In the genomic region with DNA sequence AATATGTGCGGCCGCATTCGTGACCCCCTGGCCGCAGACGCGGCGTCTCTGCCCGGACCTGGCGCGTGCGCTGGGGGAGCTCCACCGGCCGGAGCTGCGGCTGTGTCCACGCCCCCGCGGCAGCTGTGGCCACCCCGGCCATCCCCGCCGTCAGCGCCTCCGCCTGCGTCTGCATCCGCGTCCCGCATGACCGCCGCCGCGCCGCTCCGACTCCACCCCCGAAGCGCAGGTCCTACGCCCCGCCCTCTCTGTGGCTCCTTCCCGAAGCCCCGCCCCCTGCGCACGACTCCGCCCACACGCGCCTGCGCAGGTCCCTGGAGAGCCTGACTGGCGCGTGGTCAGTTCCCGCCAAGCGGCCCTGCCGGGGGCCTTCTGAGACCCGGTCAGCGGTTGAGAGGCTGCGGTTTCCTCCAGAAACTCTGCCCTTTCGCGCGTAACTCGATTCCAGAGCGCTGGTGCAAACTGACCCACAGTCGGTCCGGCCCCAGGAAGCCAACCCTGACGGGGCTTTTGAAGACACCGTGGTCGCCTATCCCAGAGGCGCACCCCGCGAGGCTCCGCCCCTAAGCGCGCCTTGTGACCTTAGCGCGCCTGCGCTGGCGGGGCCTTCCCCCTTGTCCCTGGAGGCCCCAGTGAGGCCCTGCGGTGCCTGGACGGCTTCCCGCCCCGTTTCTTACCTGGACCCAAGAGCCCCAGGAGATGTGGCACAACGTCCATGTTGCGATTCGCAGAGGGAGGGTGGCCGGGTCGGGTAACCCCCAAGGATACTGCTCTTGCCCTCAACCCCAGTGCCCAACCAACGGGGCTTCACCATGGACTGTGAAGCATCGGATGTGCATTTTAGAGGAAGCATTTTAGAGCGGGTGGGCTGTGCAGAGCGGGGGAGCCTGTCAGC, we compare ENCODE assay signal across 1 cellular context.
TF ChIP-seq lines count a peak whose summit lies in the region.

A gene with protein sequence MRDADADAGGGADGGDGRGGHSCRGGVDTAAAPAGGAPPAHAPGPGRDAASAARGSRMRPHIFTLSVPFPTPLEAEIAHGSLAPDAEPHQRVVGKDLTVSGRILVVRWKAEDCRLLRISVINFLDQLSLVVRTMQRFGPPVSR (minus strand): TSS at position 554 of the 895 bp plus-strand sequence. CDS start 366 bp downstream, at position 188.

TF ChIP-seq in GM12878, 131 proteins besides CTCF, POLR2A, EP300 and RAD21 (continued from another document):
- TF ChIP-seq CREB1 (IDR thresholded peaks at IDR 0.05; ENCODE audit: low read depth), result peak; percentile 39; the same call in 1 of the 2 replicates
- peak; percentile 14; the same call in 1 of the 2 replicates for TF ChIP-seq GATAD2B (conservative IDR thresholded peaks at IDR 0.05; ENCODE audit: low read depth)
- TF ChIP-seq RELA (IDR thresholded peaks at IDR 0.05; ENCODE audit: borderline replicate concordance, partially characterized antibody), result peak; percentile 29
- TF ChIP-seq SP1 (IDR thresholded peaks at IDR 0.05; ENCODE audit: low read depth, low read length), result peak; percentile 83
- TF ChIP-seq, protein P1, sequence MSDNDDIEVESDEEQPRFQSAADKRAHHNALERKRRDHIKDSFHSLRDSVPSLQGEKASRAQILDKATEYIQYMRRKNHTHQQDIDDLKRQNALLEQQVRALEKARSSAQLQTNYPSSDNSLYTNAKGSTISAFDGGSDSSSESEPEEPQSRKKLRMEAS (IDR thresholded peaks at IDR 0.05; ENCODE audit: low read depth, low read length), result peak; percentile 79
- TF ChIP-seq TCF12 (IDR thresholded peaks at IDR 0.05; ENCODE audit: low read depth, low read length), result 0 out of 2 replicates have a peak, but pooled peaks have one; percentile 26
- 0 out of 2 replicates have a peak, but pooled peaks have one; percentile 23 for TF ChIP-seq CBFB (IDR thresholded peaks at IDR 0.05; ENCODE audit: low read depth)
- no peak for TF ChIP-seq ETV6 (conservative IDR thresholded peaks at IDR 0.05 in 1 of 2, IDR thresholded peaks at IDR 0.05 in 1 of 2; ENCODE audit: borderline replicate concordance in 1 of 2, low read depth in 1 of 2)
- TF ChIP-seq, protein P2, sequence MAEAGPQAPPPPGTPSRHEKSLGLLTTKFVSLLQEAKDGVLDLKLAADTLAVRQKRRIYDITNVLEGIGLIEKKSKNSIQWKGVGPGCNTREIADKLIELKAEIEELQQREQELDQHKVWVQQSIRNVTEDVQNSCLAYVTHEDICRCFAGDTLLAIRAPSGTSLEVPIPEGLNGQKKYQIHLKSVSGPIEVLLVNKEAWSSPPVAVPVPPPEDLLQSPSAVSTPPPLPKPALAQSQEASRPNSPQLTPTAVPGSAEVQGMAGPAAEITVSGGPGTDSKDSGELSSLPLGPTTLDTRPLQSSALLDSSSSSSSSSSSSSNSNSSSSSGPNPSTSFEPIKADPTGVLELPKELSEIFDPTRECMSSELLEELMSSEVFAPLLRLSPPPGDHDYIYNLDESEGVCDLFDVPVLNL (IDR thresholded peaks at IDR 0.05; ENCODE audit: low read depth, low read length), result peak; percentile 76; the same call in 1 of the 2 replicates
- TF ChIP-seq NR2F1 (conservative IDR thresholded peaks at IDR 0.05), result peak; percentile 23; the same call in 1 of the 2 replicates
- peak; percentile 64; the same call in 1 of the 2 replicates for TF ChIP-seq NBN (IDR thresholded peaks at IDR 0.05)
- peak; percentile 65 for TF ChIP-seq BACH1 (IDR thresholded peaks at IDR 0.05; ENCODE audit: borderline replicate concordance)
- TF ChIP-seq POLR2AphosphoS5 (IDR thresholded peaks at IDR 0.05; ENCODE audit: low read length), result no peak
- TF ChIP-seq TAF1 (IDR thresholded peaks at IDR 0.05; ENCODE audit: borderline replicate concordance, low read depth, low read length), result peak; percentile 18; the same call in 1 of the 2 replicates
- peak; percentile 53; the same call in 1 of the 2 replicates for TF ChIP-seq ZNF207 (IDR thresholded peaks at IDR 0.05; ENCODE audit: borderline replicate concordance)
- TF ChIP-seq, protein P3, sequence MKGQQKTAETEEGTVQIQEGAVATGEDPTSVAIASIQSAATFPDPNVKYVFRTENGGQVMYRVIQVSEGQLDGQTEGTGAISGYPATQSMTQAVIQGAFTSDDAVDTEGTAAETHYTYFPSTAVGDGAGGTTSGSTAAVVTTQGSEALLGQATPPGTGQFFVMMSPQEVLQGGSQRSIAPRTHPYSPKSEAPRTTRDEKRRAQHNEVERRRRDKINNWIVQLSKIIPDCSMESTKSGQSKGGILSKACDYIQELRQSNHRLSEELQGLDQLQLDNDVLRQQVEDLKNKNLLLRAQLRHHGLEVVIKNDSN (IDR thresholded peaks at IDR 0.05; ENCODE audit: borderline replicate concordance, extremely low read length, insufficient read depth, low read depth, low read length), result peak; percentile 26
- TF ChIP-seq, protein P4, sequence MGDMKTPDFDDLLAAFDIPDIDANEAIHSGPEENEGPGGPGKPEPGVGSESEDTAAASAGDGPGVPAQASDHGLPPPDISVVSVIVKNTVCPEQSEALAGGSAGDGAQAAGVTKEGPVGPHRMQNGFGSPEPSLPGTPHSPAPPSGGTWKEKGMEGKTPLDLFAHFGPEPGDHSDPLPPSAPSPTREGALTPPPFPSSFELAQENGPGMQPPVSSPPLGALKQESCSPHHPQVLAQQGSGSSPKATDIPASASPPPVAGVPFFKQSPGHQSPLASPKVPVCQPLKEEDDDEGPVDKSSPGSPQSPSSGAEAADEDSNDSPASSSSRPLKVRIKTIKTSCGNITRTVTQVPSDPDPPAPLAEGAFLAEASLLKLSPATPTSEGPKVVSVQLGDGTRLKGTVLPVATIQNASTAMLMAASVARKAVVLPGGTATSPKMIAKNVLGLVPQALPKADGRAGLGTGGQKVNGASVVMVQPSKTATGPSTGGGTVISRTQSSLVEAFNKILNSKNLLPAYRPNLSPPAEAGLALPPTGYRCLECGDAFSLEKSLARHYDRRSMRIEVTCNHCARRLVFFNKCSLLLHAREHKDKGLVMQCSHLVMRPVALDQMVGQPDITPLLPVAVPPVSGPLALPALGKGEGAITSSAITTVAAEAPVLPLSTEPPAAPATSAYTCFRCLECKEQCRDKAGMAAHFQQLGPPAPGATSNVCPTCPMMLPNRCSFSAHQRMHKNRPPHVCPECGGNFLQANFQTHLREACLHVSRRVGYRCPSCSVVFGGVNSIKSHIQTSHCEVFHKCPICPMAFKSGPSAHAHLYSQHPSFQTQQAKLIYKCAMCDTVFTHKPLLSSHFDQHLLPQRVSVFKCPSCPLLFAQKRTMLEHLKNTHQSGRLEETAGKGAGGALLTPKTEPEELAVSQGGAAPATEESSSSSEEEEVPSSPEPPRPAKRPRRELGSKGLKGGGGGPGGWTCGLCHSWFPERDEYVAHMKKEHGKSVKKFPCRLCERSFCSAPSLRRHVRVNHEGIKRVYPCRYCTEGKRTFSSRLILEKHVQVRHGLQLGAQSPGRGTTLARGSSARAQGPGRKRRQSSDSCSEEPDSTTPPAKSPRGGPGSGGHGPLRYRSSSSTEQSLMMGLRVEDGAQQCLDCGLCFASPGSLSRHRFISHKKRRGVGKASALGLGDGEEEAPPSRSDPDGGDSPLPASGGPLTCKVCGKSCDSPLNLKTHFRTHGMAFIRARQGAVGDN (IDR thresholded peaks at IDR 0.05), result peak; percentile 59; the same call in 1 of the 2 replicates
- TF ChIP-seq, protein P5, sequence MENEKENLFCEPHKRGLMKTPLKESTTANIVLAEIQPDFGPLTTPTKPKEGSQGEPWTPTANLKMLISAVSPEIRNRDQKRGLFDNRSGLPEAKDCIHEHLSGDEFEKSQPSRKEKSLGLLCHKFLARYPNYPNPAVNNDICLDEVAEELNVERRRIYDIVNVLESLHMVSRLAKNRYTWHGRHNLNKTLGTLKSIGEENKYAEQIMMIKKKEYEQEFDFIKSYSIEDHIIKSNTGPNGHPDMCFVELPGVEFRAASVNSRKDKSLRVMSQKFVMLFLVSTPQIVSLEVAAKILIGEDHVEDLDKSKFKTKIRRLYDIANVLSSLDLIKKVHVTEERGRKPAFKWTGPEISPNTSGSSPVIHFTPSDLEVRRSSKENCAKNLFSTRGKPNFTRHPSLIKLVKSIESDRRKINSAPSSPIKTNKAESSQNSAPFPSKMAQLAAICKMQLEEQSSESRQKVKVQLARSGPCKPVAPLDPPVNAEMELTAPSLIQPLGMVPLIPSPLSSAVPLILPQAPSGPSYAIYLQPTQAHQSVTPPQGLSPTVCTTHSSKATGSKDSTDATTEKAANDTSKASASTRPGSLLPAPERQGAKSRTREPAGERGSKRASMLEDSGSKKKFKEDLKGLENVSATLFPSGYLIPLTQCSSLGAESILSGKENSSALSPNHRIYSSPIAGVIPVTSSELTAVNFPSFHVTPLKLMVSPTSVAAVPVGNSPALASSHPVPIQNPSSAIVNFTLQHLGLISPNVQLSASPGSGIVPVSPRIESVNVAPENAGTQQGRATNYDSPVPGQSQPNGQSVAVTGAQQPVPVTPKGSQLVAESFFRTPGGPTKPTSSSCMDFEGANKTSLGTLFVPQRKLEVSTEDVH (IDR thresholded peaks at IDR 0.05; ENCODE audit: low read depth, partially characterized antibody), result peak; percentile 98
- peak; percentile 69; the same call in 1 of the 2 replicates for TF ChIP-seq POLR2AphosphoS2 (IDR thresholded peaks at IDR 0.05; ENCODE audit: low read depth, low read length)
- peak; percentile 16 to 17; a peak in 1 of 4 replicates for TF ChIP-seq IKZF2 (IDR thresholded peaks at IDR 0.05)
- TF ChIP-seq HDGF (IDR thresholded peaks at IDR 0.05), result no peak; the same call in 1 of the 2 replicates
- TF ChIP-seq, protein P6, sequence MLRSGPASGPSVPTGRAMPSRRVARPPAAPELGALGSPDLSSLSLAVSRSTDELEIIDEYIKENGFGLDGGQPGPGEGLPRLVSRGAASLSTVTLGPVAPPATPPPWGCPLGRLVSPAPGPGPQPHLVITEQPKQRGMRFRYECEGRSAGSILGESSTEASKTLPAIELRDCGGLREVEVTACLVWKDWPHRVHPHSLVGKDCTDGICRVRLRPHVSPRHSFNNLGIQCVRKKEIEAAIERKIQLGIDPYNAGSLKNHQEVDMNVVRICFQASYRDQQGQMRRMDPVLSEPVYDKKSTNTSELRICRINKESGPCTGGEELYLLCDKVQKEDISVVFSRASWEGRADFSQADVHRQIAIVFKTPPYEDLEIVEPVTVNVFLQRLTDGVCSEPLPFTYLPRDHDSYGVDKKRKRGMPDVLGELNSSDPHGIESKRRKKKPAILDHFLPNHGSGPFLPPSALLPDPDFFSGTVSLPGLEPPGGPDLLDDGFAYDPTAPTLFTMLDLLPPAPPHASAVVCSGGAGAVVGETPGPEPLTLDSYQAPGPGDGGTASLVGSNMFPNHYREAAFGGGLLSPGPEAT (IDR thresholded peaks at IDR 0.05; ENCODE audit: low read depth), result 0 out of 2 replicates have a peak, but pooled peaks have one; percentile 43
- TF ChIP-seq RB1 (IDR thresholded peaks at IDR 0.05; ENCODE audit: borderline replicate concordance), result peak; percentile 99
- TF ChIP-seq KDM1A (IDR thresholded peaks at IDR 0.05; ENCODE audit: borderline replicate concordance), result no peak
- peak; percentile 70 for TF ChIP-seq IKZF1 (conservative IDR thresholded peaks at IDR 0.05)
- peak; percentile 79 for TF ChIP-seq NRF1 (conservative IDR thresholded peaks at IDR 0.05; ENCODE audit: low read depth, low read length)
- TF ChIP-seq YY1 (IDR thresholded peaks at IDR 0.05; ENCODE audit: low read depth, low read length), result peak; percentile 14; the same call in 1 of the 2 replicates
- peak; percentile 98 for TF ChIP-seq MEF2B (IDR thresholded peaks at IDR 0.05; ENCODE audit: partially characterized antibody, poor library complexity, severe bottlenecking)
- TF ChIP-seq RFX5 (IDR thresholded peaks at IDR 0.05; ENCODE audit: low read depth, low read length), result no peak
- no peak for TF ChIP-seq SIX5 (IDR thresholded peaks at IDR 0.05; ENCODE audit: low read depth, low read length, severe bottlenecking)
- TF ChIP-seq ASH2L (IDR thresholded peaks at IDR 0.05; ENCODE audit: borderline replicate concordance, low read depth), result no peak
- TF ChIP-seq PAX5 (IDR thresholded peaks at IDR 0.05; ENCODE audit: borderline replicate concordance, low read depth, low read length), result peak; percentile 57; the same call in 1 of the 2 replicates
- TF ChIP-seq MXI1 (IDR thresholded peaks at IDR 0.05; ENCODE audit: low read depth, low read length), result peak; percentile 45
- TF ChIP-seq ATF7 (IDR thresholded peaks at IDR 0.05; ENCODE audit: low read depth), result no peak
- 0 out of 2 replicates have a peak, but pooled peaks have one; percentile 28 for TF ChIP-seq RAD51 (IDR thresholded peaks at IDR 0.05)
- peak in 1 of 2 experiments; percentile 70; a peak in 2 of 3 replicates for TF ChIP-seq EGR1 (IDR thresholded peaks at IDR 0.05; ENCODE audit: borderline replicate concordance in 1 of 2, low read depth in 2 of 2, low read length in 2 of 2)
- TF ChIP-seq JUND (IDR thresholded peaks at IDR 0.05; ENCODE audit: low read depth, low read length), result no peak
